ENCODE assay signal across 8 cellular contexts in genomic region chr12:10749700-10750384, GRCh38. TPM values are rescaled to one million over a fixed set of nuclear protein-coding genes. Genes with fewer than 3 reads are reported as not detected.
A peak's percentile ranks its signal among the peaks of the same experiment; 100 is the strongest.
DNase-seq lines count a peak whose midpoint lies in the region; ATAC-seq and TF ChIP-seq lines count a peak whose summit lies in the region.

No MANE protein-coding gene starts in this region.

- no peak overlapping the region for H4K91ac ChIP-seq in IMR-90 (ENCODE audit: insufficient read depth, low read depth, low read length)

- no peak overlapping the region; the same call in 1 of the 2 replicates for H3K14ac ChIP-seq in IMR-90 (replicated peaks; ENCODE audit: low read depth, low read length)

- H2BK5ac ChIP-seq in IMR-90 (ENCODE audit: low read depth, low read length, poor library complexity, severe bottlenecking), result no peak overlapping the region

- H3K27me3 ChIP-seq in IMR-90 (ENCODE audit: control insufficient read depth, insufficient read depth, low read length), result peaks cover 10% of the 10 kb centered on the region
- no peaks in the 10 kb centered on the region for H3K27me3 ChIP-seq in fibroblast of lung (ENCODE audit: control insufficient read depth, insufficient read depth, low read length)

- WGBS in IMR-90 (ENCODE audit: extremely low coverage in 2 of 2, insufficient read length in 1 of 2), 2 experiments, result 0% methylated on average over 2 of the region's 17 CpGs; no CpG with 5 or more reads in 1 of the 2 experiments

- no peaks in the 10 kb centered on the region; the same call in 1 of the 2 replicates for H3K9me1 ChIP-seq in IMR-90 (ENCODE audit: insufficient read depth, low read length)

- H3K4me3 Mint-ChIP-seq in nephron, result peak overlapping the region; percentile 67 to 82 (median 79)

- H3K4me2 ChIP-seq in IMR-90 (ENCODE audit: low read depth, low read length) (peak overlapping the region; percentile 85), fibroblast of lung (ENCODE audit: extremely low read depth, insufficient read depth, low read length) (peak overlapping the region; percentile 73)

- no peaks in the 10 kb centered on the region for H3K9me3 Mint-ChIP-seq in nephron

- peak overlapping the region; percentile 46; the same call in 1 of the 2 replicates for H3K23ac ChIP-seq in IMR-90 (ENCODE audit: low read depth, low read length)

- peaks cover 2% of the 10 kb centered on the region for H3K27me3 Mint-ChIP-seq in nephron (ENCODE audit: low read depth)

- TF ChIP-seq POLR2A in IMR-90 (IDR thresholded peaks at IDR 0.05; ENCODE audit: low read depth, low read length), result peak; percentile 59; the same call in 1 of the 2 replicates

- no peak overlapping the region for H2BK20ac ChIP-seq in IMR-90 (ENCODE audit: low read depth, low read length)

- dilution Hi-C loops in IMR-90 (cut with HindIII; ENCODE audit: low sequenced_read_pairs, unreplicated experiment), result no loop called here

- H3K79me2 ChIP-seq in fibroblast of lung (ENCODE audit: control insufficient read depth, insufficient read depth, low read length), result no peaks in the 10 kb centered on the region

- no peak overlapping the region for H3K56ac ChIP-seq in IMR-90 (ENCODE audit: extremely low read depth, insufficient read depth, low read length)

- no peak overlapping the region for H3K4ac ChIP-seq in IMR-90 (ENCODE audit: low read depth, low read length)

- no peaks in the 10 kb centered on the region for H3K36me3 Mint-ChIP-seq in nephron (ENCODE audit: low read depth)

- H3K4me1 ChIP-seq in IMR-90 (ENCODE audit: control insufficient read depth, insufficient read depth, low read length), result no peaks in the 10 kb centered on the region
- H3K4me1 ChIP-seq in fibroblast of lung (ENCODE audit: control insufficient read depth, extremely low read depth, insufficient read depth, low read length), result no peaks in the 10 kb centered on the region

- DNase-seq in DMS 273 treated with DMSO at 0.1 percent for 48 hours (lab: John Stamatoyannopoulos, UW) (peak; percentile 55), IMR-90 (peak; percentile 97), fibroblast of lung (ENCODE audit: low read depth in 2 of 2) (peak; percentile 90 to 98)
- DNase-seq in activated T-cell treated with anti-CD3 and anti-CD28 coated beads, Interleukin-2, amount 50 U/mL, for 48 hours, result peak; percentile 70 to 74
- peak; percentile 68 for DNase-seq in stimulated activated naive CD8-positive, alpha-beta T cell treated with anti-CD3 and anti-CD28 coated beads, Interleukin-15, Interleukin-2, amounts not matched to agents 100 U/mL and 50 U/mL, for 24 hours

- H2BK120ac ChIP-seq in IMR-90 (ENCODE audit: low read depth, low read length), result peak overlapping the region; percentile 27; the same call in 1 of the 2 replicates

- peaks cover 5% of the 10 kb centered on the region for H3K4me1 Mint-ChIP-seq in nephron

- ATAC-seq in GM21515 (IDR thresholded peaks at IDR 0.05; ENCODE audit: unreplicated experiment), result peak; percentile 93
- ATAC-seq in IMR-90 (ENCODE audit: low read depth), result peak; percentile 99
- peak; percentile 91 for ATAC-seq in stimulated activated naive CD8-positive, alpha-beta T cell treated with anti-CD3 and anti-CD28 coated beads, Interleukin-15, Interleukin-2, amounts not matched to agents 100 U/mL and 50 U/mL, for 24 hours

- H2BK15ac ChIP-seq in IMR-90 (ENCODE audit: low read depth, low read length), result no peak overlapping the region; the same call in 2 of the 3 replicates

- peak overlapping the region; percentile 25; the same call in 1 of the 2 replicates for H4K5ac ChIP-seq in IMR-90 (ENCODE audit: low read depth, low read length)

- H3K36me3 ChIP-seq in IMR-90 (ENCODE audit: control insufficient read depth, insufficient read depth, low read length) (no peaks in the 10 kb centered on the region), fibroblast of lung (ENCODE audit: control insufficient read depth, insufficient read depth, low read length) (no peaks in the 10 kb centered on the region)

- H4K8ac ChIP-seq in IMR-90 (ENCODE audit: low read depth in 2 of 2, low read length in 2 of 2), result peak overlapping the region in 1 of 2 experiments; percentile 28; a peak in 1 of 4 replicates

- peak overlapping the region; percentile 37; the same call in 1 of the 2 replicates for H3K18ac ChIP-seq in IMR-90 (ENCODE audit: low read depth, low read length)

- no peak overlapping the region for H3K27ac ChIP-seq in IMR-90 (ENCODE audit: insufficient read depth, low read length)
- H3K27ac ChIP-seq in fibroblast of lung (ENCODE audit: insufficient read depth, low read length), result no peak overlapping the region

- H2AK9ac ChIP-seq in IMR-90 (replicated peaks; ENCODE audit: low read depth, low read length, poor library complexity), result no peak overlapping the region

- H3K9ac ChIP-seq in IMR-90 (ENCODE audit: low read depth, low read length) (peak overlapping the region; percentile 31; the same call in 1 of the 2 replicates), fibroblast of lung (ENCODE audit: insufficient read depth, low read length) (peak overlapping the region; percentile 16)

- peak; percentile 91 for TF ChIP-seq RAD21 in IMR-90 (IDR thresholded peaks at IDR 0.05; ENCODE audit: low read length)

- H2AK5ac ChIP-seq in IMR-90 (ENCODE audit: low read depth, low read length), result no peak overlapping the region

- in situ Hi-C loops in IMR-90 (cut with MboI; ENCODE audit: low sequenced_read_pairs), result loop anchor here (5.0 kb wide), 1 partner anchor 513 kb away; no protein-coding TSS in a partner anchor

- H3K9me3 ChIP-seq in IMR-90 (ENCODE audit: control insufficient read depth, insufficient read depth, low read length) (no peaks in the 10 kb centered on the region), fibroblast of lung (ENCODE audit: control insufficient read depth, insufficient read depth, low read depth, low read length) (no peaks in the 10 kb centered on the region)

- no TSS peak for BruUV-seq in IMR-90 (replicated peaks; lab: Mats Ljungman, UMichigan)

- POLR2A ChIA-PET in IMR-90 (lab: Charles Lee; ENCODE audit: unreplicated experiment), result no interaction called here

- H3K4me3 ChIP-seq in IMR-90 (ENCODE audit: insufficient read depth, low read depth, low read length), result peak overlapping the region; percentile 40
- peak overlapping the region; percentile 19 to 65 (median 38) for H3K4me3 ChIP-seq in fibroblast of lung (replicated peaks in 1 of 4; ENCODE audit: control extremely low read depth in 1 of 4, insufficient read depth in 1 of 4, low read depth in 3 of 4, low read length in 4 of 4)

- intact Hi-C loops in IMR-90 (cut with micrococcal nuclease), result loop anchor here (1.0 to 2.0 kb wide), 5 partner anchors 27 to 515 kb away; partner anchors contain the start of gene YBX3

- H4K20me1 ChIP-seq in IMR-90 (ENCODE audit: insufficient read depth, low read length), result no peaks in the 10 kb centered on the region
- H4K20me1 ChIP-seq in fibroblast of lung (ENCODE audit: control insufficient read depth, extremely low read depth, insufficient read depth, low read length), result no peaks in the 10 kb centered on the region

- peak overlapping the region in 2 of 3 experiments; percentile 9 to 23 for H3K27ac Mint-ChIP-seq in nephron

- TF ChIP-seq CTCF in IMR-90 (conservative IDR thresholded peaks at IDR 0.05; ENCODE audit: low read depth, low read length) (peak; percentile 99), fibroblast of lung (conservative IDR thresholded peaks at IDR 0.05 in 1 of 2, IDR thresholded peaks at IDR 0.05 in 1 of 2; ENCODE audit: low read depth in 1 of 2, low read length in 2 of 2) (peak; percentile 93 to 96), nephron (IDR thresholded peaks at IDR 0.05; ENCODE audit: unreplicated experiment in 3 of 3) (peak; percentile 87 to 93 (median 88))

- H2AFZ ChIP-seq in IMR-90 (replicated peaks; ENCODE audit: low read length, poor library complexity) (peak overlapping the region; percentile 90), fibroblast of lung (ENCODE audit: low read length) (peak overlapping the region; percentile 88)

- H3K79me1 ChIP-seq in IMR-90 (ENCODE audit: low read depth in 1 of 2, low read length in 2 of 2), result no peaks in the 10 kb centered on the region

- CTCF ChIA-PET in IMR-90 (lab: Yijun Ruan, JAX), result interaction anchor here (0.6 to 1.9 kb wide), 17 partner anchors 10 to 514 kb away, joined by 3 to 12 read pairs (median 3); partner anchors contain the start of gene YBX3

TF ChIP-seq in IMR-90, 13 proteins besides CTCF, POLR2A, EP300 and RAD21 (continues in another document):
- TF ChIP-seq NFE2L2 (IDR thresholded peaks at IDR 0.05; ENCODE audit: low read depth, low read length) (0 out of 2 replicates have a peak, but pooled peaks have one; percentile 2), MAFK (IDR thresholded peaks at IDR 0.05; ENCODE audit: low read depth, low read length) (no peak)

TF ChIP-seq in PFSK-1, 5 proteins besides CTCF, POLR2A, EP300 and RAD21 (continues in another document):
- peak; percentile 62 for TF ChIP-seq FOXP2 (optimal IDR thresholded peaks at IDR 0.05; ENCODE audit: borderline replicate concordance, extremely low read depth, extremely low read length, insufficient read depth)

RNA-seq across cellular contexts. Expression of gene YBX3, which starts 26.7 kb away (rescaled TPM):
- total RNA-seq in IMR-90 (2012; rRNA removed) (33.7 and 60.8 TPM in 2 replicates), fibroblast of lung (97.8 and 109 TPM in 2 replicates)
- polyA plus RNA-seq in IMR-90 (2012; rRNA removed) (131 and 132 TPM in 2 replicates), fibroblast of lung (150 and 172 TPM in 2 replicates)
- polyA plus RNA-seq in IMR-90 (2012; cell fraction: cytosol; rRNA removed), result 188 and 191 TPM in 2 replicates
- 232 and 587 TPM in 2 replicates for polyA plus RNA-seq in IMR-90 (2012; cell fraction: nucleus; rRNA removed; ENCODE audit: low replicate concordance)
- 384 TPM for polyA plus RNA-seq in PFSK-1 (2012; ENCODE audit: insufficient read length, low read depth)
- 165 and 199 TPM in 2 replicates for polyA plus RNA-seq in fibroblast of lung (2012)
- polyA minus RNA-seq in fibroblast of lung (ENCODE audit: low replicate concordance), result 168 and 251 TPM in 2 replicates

RNA-seq across cellular contexts. Expression of gene TAS2R7, which starts 52.6 kb away (rescaled TPM):
- total RNA-seq in IMR-90 (2012; rRNA removed) (not detected in 2 replicates), fibroblast of lung (not detected in 2 replicates)
- polyA plus RNA-seq in IMR-90 (2012; rRNA removed) (not detected in 2 replicates), fibroblast of lung (not detected in 2 replicates)
- polyA plus RNA-seq in IMR-90 (2012; cell fraction: cytosol; rRNA removed), result not detected in 2 replicates
- not detected in 2 replicates for polyA plus RNA-seq in IMR-90 (2012; cell fraction: nucleus; rRNA removed; ENCODE audit: low replicate concordance)
- not detected for polyA plus RNA-seq in PFSK-1 (2012; ENCODE audit: insufficient read length, low read depth)
- polyA plus RNA-seq in fibroblast of lung (2012), result not detected in 2 replicates
- polyA minus RNA-seq in fibroblast of lung (ENCODE audit: low replicate concordance), result not detected in 2 replicates

RNA-seq across cellular contexts. Expression of gene TAS2R8, which starts 57.2 kb away (rescaled TPM):
- total RNA-seq in IMR-90 (2012; rRNA removed) (not detected in 2 replicates), fibroblast of lung (under 0.01 TPM in 1 of 2 replicates, not detected in the other)
- polyA plus RNA-seq in IMR-90 (2012; rRNA removed) (not detected in 2 replicates), fibroblast of lung (not detected in 2 replicates)
- not detected in 2 replicates for polyA plus RNA-seq in IMR-90 (2012; cell fraction: cytosol; rRNA removed)
- polyA plus RNA-seq in IMR-90 (2012; cell fraction: nucleus; rRNA removed; ENCODE audit: low replicate concordance), result 0.08 TPM in 1 of 2 replicates, not detected in the other
- not detected for polyA plus RNA-seq in PFSK-1 (2012; ENCODE audit: insufficient read length, low read depth)
- polyA plus RNA-seq in fibroblast of lung (2012), result not detected in 2 replicates
- polyA minus RNA-seq in fibroblast of lung (ENCODE audit: low replicate concordance), result not detected in 2 replicates
